In the genomic region with DNA sequence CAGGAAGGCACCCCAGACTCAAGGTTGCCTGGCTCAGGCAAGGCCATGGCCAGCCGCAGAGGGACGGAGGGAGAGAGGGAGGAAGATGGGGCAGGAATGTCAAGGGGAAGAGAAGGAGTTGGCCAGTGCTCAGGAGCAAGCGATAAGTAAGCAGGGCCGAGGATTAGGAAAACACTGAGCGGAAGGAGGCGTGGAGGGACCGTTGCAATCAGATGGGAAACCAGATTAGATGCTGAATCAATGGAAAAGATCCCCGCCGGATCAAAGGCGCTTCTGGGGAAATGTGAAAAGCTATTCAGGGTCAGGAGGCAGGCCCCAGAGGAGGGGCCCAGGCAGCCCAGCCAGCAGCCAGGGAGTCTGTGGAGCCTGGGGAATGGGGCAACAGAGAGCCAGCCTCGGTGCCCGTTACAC, we compare ENCODE assay signal across 22 cellular contexts. TPM values are rescaled to one million over a fixed set of nuclear protein-coding genes. Genes with fewer than 3 reads are reported as not detected.
DNase-seq lines count a peak whose midpoint lies in the region; ATAC-seq, FAIRE-seq and TF ChIP-seq lines count a peak whose summit lies in the region.
"Had no signal": no experiment of that assay in that cellular context is flagged by ENCODE, and none has a peak within 500 bp of the region (broad histone marks: within the 10 kb centered on the region; RNA-seq: fewer than 3 reads in every experiment).

No MANE protein-coding gene starts in this region.

- ATAC-seq in Right ventricle myocardium inferior (no peak), HG03354 (IDR thresholded peaks at IDR 0.05; ENCODE audit: poor library complexity, severe bottlenecking, unreplicated experiment) (no peak)
- ATAC-seq: CD8-positive, alpha-beta T cell; GM12878; GM23338 had no signal

- H3K4me3 Mint-ChIP-seq in mesothelial cell of epicardium (no peak overlapping the region), type B pancreatic cell (no peak overlapping the region)
- H3K4me3 Mint-ChIP-seq: CD8-positive, alpha-beta T cell; GM23338 had no signal

- H3K79me2 ChIP-seq in endothelial cell of umbilical vein (ENCODE audit: control insufficient read depth, insufficient read depth, low read length): no peaks in the 10 kb centered on the region

- no peak overlapping the region for H3K4me3 ChIP-seq in right atrium auricular region
- H3K4me3 ChIP-seq in endothelial cell of umbilical vein (replicated peaks in 1 of 3; ENCODE audit: insufficient read depth in 1 of 3, low read depth in 1 of 3, low read length in 3 of 3): no peak overlapping the region
- H3K4me3 ChIP-seq: GM12878, GM23338 had no signal

- intact Hi-C loops in Right ventricle myocardium inferior (cut with DNase I): no loop called here
- intact Hi-C loops in endothelial cell of umbilical vein (cut with micrococcal nuclease): loop anchor here (10.0 kb wide), 1 partner anchor 143 kb away; no protein-coding TSS in a partner anchor

- H3K9me3 ChIP-seq in right atrium auricular region (no peaks in the 10 kb centered on the region), endothelial cell of umbilical vein (replicated peaks; ENCODE audit: control insufficient read depth, insufficient read depth, low read length) (no peaks in the 10 kb centered on the region)

- H3K27ac ChIP-seq in right atrium auricular region (no peak overlapping the region), endothelial cell of umbilical vein (ENCODE audit: insufficient read depth, low read depth, low read length) (peak overlapping the region; percentile 13)

- DNase-seq in Right ventricle myocardium inferior (ENCODE audit: missing footprints) (peak; percentile 14), right atrium auricular region (ENCODE audit: low spot score) (no peak), endothelial cell of umbilical vein (ENCODE audit: low read depth, low spot score) (peak; percentile 63), mesothelial cell of epicardium (ENCODE audit: low spot score in 2 of 2, unreplicated experiment in 2 of 2) (no peak), type B pancreatic cell (ENCODE audit: extremely low spot score, unreplicated experiment) (no peak), Ammon's horn (ENCODE audit: low spot score) (no peak)
- DNase-seq in NK-92 treated with Interleukin-12 subunit alpha and Interleukin-12 subunit beta, amount 100 ng/mL, for 24 hours (lab: John Stamatoyannopoulos, UW): no peak
- DNase-seq: 8988T; C1 segment of cervical spinal cord; CD8-positive, alpha-beta T cell; DND-41; HCEC 1CT; Karpas-422; MV-4-11; NCI-H1105 treated with DMSO at 0.1 percent for 48 hours; NCI-H2029 treated with DMSO at 0.1 percent for 48 hours; NCI-H2171 treated with DMSO at 0.1 percent for 48 hours; NCI-H524 treated with DMSO at 0.1 percent for 48 hours; SHP77 had no signal

- POLR2A ChIA-PET in endothelial cell of umbilical vein (lab: Charles Lee): no interaction called here

- H3K9me3 Mint-ChIP-seq in mesothelial cell of epicardium (peaks cover 7% of the 10 kb centered on the region), type B pancreatic cell (no peaks in the 10 kb centered on the region)
- H3K9me3 Mint-ChIP-seq: CD8-positive, alpha-beta T cell had no signal

- BruUV-seq in endothelial cell of umbilical vein (replicated peaks; lab: Mats Ljungman, UMichigan): no TSS peak

- no peak overlapping the region for H3K4me2 ChIP-seq in endothelial cell of umbilical vein (ENCODE audit: insufficient read depth, low read length)
- H3K4me2 ChIP-seq: GM23338 had no signal

- H3K36me3 ChIP-seq in right atrium auricular region (no peaks in the 10 kb centered on the region), endothelial cell of umbilical vein (ENCODE audit: control insufficient read depth in 2 of 2, extremely low read depth in 1 of 2, insufficient read depth in 2 of 2, low read length in 2 of 2) (no peaks in the 10 kb centered on the region)

- H2AFZ ChIP-seq in endothelial cell of umbilical vein (ENCODE audit: low read depth, low read length): peak overlapping the region; percentile 2
- H2AFZ ChIP-seq: GM23338 had no signal

- no peak overlapping the region for H3K9ac ChIP-seq in endothelial cell of umbilical vein (replicated peaks; ENCODE audit: extremely low read depth, insufficient read depth, low read length)

- peak; percentile 52 for TF ChIP-seq POLR2A in endothelial cell of umbilical vein (IDR thresholded peaks at IDR 0.05; ENCODE audit: low read depth, low read length)

- H3K27me3 Mint-ChIP-seq in mesothelial cell of epicardium (ENCODE audit: low read depth) (peaks cover 4% of the 10 kb centered on the region), type B pancreatic cell (peaks cover 3% of the 10 kb centered on the region)

- dilution Hi-C loops in endothelial cell of umbilical vein (cut with MboI; ENCODE audit: extremely low pct_ligation_motif_present, low sequenced_read_pairs): no loop called here

- FAIRE-seq in endothelial cell of umbilical vein (lab: Jason Lieb, UNC): peak; percentile 96
- FAIRE-seq: GM12878 had no signal

- CTCF ChIA-PET in endothelial cell of umbilical vein (lab: Charles Lee): interaction anchor here (0.8 to 2.3 kb wide), 4 partner anchors 25 to 377 kb away, joined by 3 to 8 read pairs (median 5); no protein-coding TSS in a partner anchor

- no peaks in the 10 kb centered on the region for H3K9me1 ChIP-seq in endothelial cell of umbilical vein (replicated peaks; ENCODE audit: control insufficient read depth, extremely low read depth, insufficient read depth, low read length)

- H3K27me3 ChIP-seq in right atrium auricular region (no peaks in the 10 kb centered on the region), endothelial cell of umbilical vein (ENCODE audit: control insufficient read depth in 2 of 2, insufficient read depth in 2 of 2, low read length in 2 of 2) (peaks cover 0 to 2% of the 10 kb centered on the region in 2 experiments)

- H3K4me1 Mint-ChIP-seq in mesothelial cell of epicardium (peaks cover 12% of the 10 kb centered on the region), type B pancreatic cell (ENCODE audit: unreplicated experiment) (peaks cover 8% of the 10 kb centered on the region)
- H3K4me1 Mint-ChIP-seq: GM23338 had no signal

- TF ChIP-seq CTCF in right atrium auricular region (IDR thresholded peaks at IDR 0.05) (no peak), endothelial cell of umbilical vein (IDR thresholded peaks at IDR 0.05; ENCODE audit: extremely low read depth in 1 of 2, insufficient read depth in 1 of 2, low read depth in 1 of 2, low read length in 2 of 2) (no peak), mesothelial cell of epicardium (IDR thresholded peaks at IDR 0.05; ENCODE audit: unreplicated experiment) (no peak), type B pancreatic cell (conservative IDR thresholded peaks at IDR 0.05) (no peak)

- H4K20me1 ChIP-seq in endothelial cell of umbilical vein (replicated peaks; ENCODE audit: control insufficient read depth, extremely low read depth, insufficient read depth, low read length): no peaks in the 10 kb centered on the region

- H3K36me3 Mint-ChIP-seq in mesothelial cell of epicardium: no peaks in the 10 kb centered on the region
- H3K36me3 Mint-ChIP-seq in type B pancreatic cell: peaks cover 4% of the 10 kb centered on the region
- H3K36me3 Mint-ChIP-seq: CD8-positive, alpha-beta T cell had no signal

- H3K4me1 ChIP-seq in right atrium auricular region (peaks cover 0 to 20% of the 10 kb centered on the region in 2 donors), endothelial cell of umbilical vein (ENCODE audit: control insufficient read depth, extremely low read depth, insufficient read depth, low read length) (peaks cover 14% of the 10 kb centered on the region)

- peak overlapping the region; percentile 26 for H3K27ac Mint-ChIP-seq in mesothelial cell of epicardium
- peak overlapping the region; percentile 12 for H3K27ac Mint-ChIP-seq in type B pancreatic cell
- H3K27ac Mint-ChIP-seq: CD8-positive, alpha-beta T cell; GM23338 had no signal

TF ChIP-seq in endothelial cell of umbilical vein, 7 proteins besides CTCF, POLR2A, EP300 and RAD21:
- peak; percentile 61 for TF ChIP-seq POLR2AphosphoS5 (IDR thresholded peaks at IDR 0.05; ENCODE audit: insufficient read depth, low read depth, low read length)
- no peak for TF ChIP-seq MYC (IDR thresholded peaks at IDR 0.05; ENCODE audit: low read depth, low read length)
- TF ChIP-seq JUN (IDR thresholded peaks at IDR 0.05; ENCODE audit: borderline replicate concordance, insufficient read depth, insufficient read length, low read depth): no peak
- peak; percentile 99 for TF ChIP-seq GATA2 (IDR thresholded peaks at IDR 0.05; ENCODE audit: insufficient read depth, insufficient read length, low read depth, low read length)
- no peak for TF ChIP-seq EZH2 (IDR thresholded peaks at IDR 0.05; ENCODE audit: borderline replicate concordance, low read depth, low read length, severe bottlenecking)
- TF ChIP-seq MAX (IDR thresholded peaks at IDR 0.05; ENCODE audit: insufficient read depth, insufficient read length): no peak
- no peak for TF ChIP-seq FOS (IDR thresholded peaks at IDR 0.05; ENCODE audit: borderline replicate concordance, insufficient read depth, low read length)

RNA-seq across cellular contexts. Expression of gene MYEOV, which starts 26.6 kb away (rescaled TPM):
- total RNA-seq in Right ventricle myocardium inferior (not detected), right atrium auricular region (under 1 TPM in 1 of 2 donors, not detected in 1; 0.12 TPM), endothelial cell of umbilical vein (7.0 and 14.4 TPM in 2 replicates), mesothelial cell of epicardium (1.9 to 2.6 TPM (median 2.1 TPM) in 3 replicates), type B pancreatic cell (ENCODE audit: low replicate concordance) (4.1 and 4.3 TPM in 2 replicates)
- polyA plus RNA-seq in endothelial cell of umbilical vein: 3.8 TPM in 2 replicates
- 4.3 and 4.4 TPM in 2 replicates for polyA plus RNA-seq in endothelial cell of umbilical vein (2011; cell fraction: cytosol; rRNA removed)
- 4.6 and 6.6 TPM in 2 replicates for polyA plus RNA-seq in endothelial cell of umbilical vein (2011; cell fraction: nucleus; rRNA removed)
- 8.0 and 18.4 TPM in 2 replicates for polyA plus RNA-seq in endothelial cell of umbilical vein (2012)
- polyA minus RNA-seq in endothelial cell of umbilical vein: 3.2 and 11.9 TPM in 2 replicates
- not detected for polyA minus RNA-seq in endothelial cell of umbilical vein (2011; cell fraction: cytosol; rRNA and poly(A)+ RNA removed)
- 3.0 and 4.4 TPM in 2 replicates for polyA minus RNA-seq in endothelial cell of umbilical vein (2011; cell fraction: nucleus; rRNA and poly(A)+ RNA removed)
- polyA plus RNA-seq: GM23338 had no signal

Comparison
In these comparisons a context has a peak if more than half of its experiments do, and no peak if none do; other contexts are left out.
1. DNase-seq: peak in Right ventricle myocardium inferior (single experiment) and endothelial cell of umbilical vein (single experiment); none in right atrium auricular region (single experiment), mesothelial cell of epicardium (0 of 2), type B pancreatic cell (single experiment), Ammon's horn (single experiment) and NK-92 treated with Interleukin-12 subunit alpha and Interleukin-12 subunit beta, amount 100 ng/mL, for 24 hours (single experiment).